In the genomic region with DNA sequence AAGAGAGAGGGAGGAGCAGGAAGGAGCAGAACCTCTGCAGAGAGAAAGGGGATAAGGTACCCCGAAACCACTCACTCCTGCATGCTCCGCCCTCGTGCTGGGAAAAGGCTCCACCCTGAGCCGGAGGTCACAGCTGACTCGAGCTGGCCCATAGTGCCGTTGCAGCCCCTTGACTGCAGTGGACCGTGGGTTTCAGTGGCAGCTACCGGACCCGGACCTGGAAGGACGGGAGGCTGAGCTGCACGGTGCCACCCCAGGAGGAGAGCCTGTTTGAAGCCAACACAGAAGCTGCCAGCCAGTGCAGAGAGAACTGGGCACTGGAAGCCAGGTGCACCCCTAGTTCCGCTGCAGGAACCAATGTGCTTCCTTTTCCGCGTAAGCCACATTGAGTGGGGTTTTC, we compare ENCODE assay signal across 1 cellular context.
TF ChIP-seq lines count a peak whose summit lies in the region.

No MANE protein-coding gene starts in this region.

TF ChIP-seq in GM23338, 12 proteins besides CTCF, POLR2A, EP300 and RAD21 (continued from another document):
- TF ChIP-seq, protein P1, sequence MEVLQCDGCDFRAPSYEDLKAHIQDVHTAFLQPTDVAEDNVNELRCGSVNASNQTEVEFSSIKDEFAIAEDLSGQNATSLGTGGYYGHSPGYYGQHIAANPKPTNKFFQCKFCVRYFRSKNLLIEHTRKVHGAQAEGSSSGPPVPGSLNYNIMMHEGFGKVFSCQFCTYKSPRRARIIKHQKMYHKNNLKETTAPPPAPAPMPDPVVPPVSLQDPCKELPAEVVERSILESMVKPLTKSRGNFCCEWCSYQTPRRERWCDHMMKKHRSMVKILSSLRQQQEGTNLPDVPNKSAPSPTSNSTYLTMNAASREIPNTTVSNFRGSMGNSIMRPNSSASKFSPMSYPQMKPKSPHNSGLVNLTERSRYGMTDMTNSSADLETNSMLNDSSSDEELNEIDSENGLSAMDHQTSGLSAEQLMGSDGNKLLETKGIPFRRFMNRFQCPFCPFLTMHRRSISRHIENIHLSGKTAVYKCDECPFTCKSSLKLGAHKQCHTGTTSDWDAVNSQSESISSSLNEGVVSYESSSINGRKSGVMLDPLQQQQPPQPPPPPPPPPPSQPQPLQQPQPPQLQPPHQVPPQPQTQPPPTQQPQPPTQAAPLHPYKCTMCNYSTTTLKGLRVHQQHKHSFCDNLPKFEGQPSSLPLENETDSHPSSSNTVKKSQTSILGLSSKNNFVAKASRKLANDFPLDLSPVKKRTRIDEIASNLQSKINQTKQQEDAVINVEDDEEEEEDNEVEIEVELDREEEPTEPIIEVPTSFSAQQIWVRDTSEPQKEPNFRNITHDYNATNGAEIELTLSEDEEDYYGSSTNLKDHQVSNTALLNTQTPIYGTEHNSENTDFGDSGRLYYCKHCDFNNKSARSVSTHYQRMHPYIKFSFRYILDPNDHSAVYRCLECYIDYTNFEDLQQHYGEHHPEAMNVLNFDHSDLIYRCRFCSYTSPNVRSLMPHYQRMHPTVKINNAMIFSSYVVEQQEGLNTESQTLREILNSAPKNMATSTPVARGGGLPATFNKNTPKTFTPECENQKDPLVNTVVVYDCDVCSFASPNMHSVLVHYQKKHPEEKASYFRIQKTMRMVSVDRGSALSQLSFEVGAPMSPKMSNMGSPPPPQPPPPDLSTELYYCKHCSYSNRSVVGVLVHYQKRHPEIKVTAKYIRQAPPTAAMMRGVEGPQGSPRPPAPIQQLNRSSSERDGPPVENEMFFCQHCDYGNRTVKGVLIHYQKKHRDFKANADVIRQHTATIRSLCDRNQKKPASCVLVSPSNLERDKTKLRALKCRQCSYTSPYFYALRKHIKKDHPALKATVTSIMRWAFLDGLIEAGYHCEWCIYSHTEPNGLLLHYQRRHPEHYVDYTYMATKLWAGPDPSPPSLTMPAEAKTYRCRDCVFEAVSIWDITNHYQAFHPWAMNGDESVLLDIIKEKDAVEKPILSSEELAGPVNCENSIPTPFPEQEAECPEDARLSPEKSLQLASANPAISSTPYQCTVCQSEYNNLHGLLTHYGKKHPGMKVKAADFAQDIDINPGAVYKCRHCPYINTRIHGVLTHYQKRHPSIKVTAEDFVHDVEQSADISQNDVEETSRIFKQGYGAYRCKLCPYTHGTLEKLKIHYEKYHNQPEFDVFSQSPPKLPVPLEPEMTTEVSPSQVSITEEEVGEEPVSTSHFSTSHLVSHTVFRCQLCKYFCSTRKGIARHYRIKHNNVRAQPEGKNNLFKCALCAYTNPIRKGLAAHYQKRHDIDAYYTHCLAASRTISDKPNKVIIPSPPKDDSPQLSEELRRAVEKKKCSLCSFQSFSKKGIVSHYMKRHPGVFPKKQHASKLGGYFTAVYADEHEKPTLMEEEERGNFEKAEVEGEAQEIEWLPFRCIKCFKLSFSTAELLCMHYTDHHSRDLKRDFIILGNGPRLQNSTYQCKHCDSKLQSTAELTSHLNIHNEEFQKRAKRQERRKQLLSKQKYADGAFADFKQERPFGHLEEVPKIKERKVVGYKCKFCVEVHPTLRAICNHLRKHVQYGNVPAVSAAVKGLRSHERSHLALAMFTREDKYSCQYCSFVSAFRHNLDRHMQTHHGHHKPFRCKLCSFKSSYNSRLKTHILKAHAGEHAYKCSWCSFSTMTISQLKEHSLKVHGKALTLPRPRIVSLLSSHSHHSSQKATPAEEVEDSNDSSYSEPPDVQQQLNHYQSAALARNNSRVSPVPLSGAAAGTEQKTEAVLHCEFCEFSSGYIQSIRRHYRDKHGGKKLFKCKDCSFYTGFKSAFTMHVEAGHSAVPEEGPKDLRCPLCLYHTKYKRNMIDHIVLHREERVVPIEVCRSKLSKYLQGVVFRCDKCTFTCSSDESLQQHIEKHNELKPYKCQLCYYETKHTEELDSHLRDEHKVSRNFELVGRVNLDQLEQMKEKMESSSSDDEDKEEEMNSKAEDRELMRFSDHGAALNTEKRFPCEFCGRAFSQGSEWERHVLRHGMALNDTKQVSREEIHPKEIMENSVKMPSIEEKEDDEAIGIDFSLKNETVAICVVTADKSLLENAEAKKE (CRISPR knock-in tag; IDR thresholded peaks at IDR 0.05): no peak
- no peak for TF ChIP-seq JUNB (IDR thresholded peaks at IDR 0.05; ENCODE audit: unreplicated experiment)
- no peak for TF ChIP-seq ZNF114 (CRISPR knock-in tag; IDR thresholded peaks at IDR 0.05)
- no peak for TF ChIP-seq CREB1 (CRISPR knock-in tag; IDR thresholded peaks at IDR 0.05; ENCODE audit: low read depth)
- no peak for TF ChIP-seq ETS1 (IDR thresholded peaks at IDR 0.05)
- TF ChIP-seq ZNF331 (CRISPR knock-in tag; IDR thresholded peaks at IDR 0.05; ENCODE audit: low read depth): no peak
